1 cellular context compared by ENCODE assay signal in genomic region chr1:224945651-224946348, GRCh38.
TF ChIP-seq lines count a peak whose summit lies in the region.
"Not testable (repeated sequence)": the region's sequence is repeated elsewhere in the genome, so short reads cannot be mapped to it uniquely, and the experiment has no call there.

No MANE protein-coding gene starts in this region.

TF ChIP-seq in HepG2, 621 proteins besides CTCF, POLR2A, EP300 and RAD21 (continued from another document and continues in another):
- TF ChIP-seq ZNF142 (CRISPR knock-in tag; IDR thresholded peaks at IDR 0.05), result 0 out of 2 replicates have a peak, but pooled peaks have one; percentile 31
- TF ChIP-seq ZNF549 (CRISPR knock-in tag; IDR thresholded peaks at IDR 0.05), result peak; percentile 62; the same call in 1 of the 2 replicates
- 0 out of 2 replicates have a peak, but pooled peaks have one; percentile 57 for TF ChIP-seq ZNF230 (CRISPR knock-in tag; IDR thresholded peaks at IDR 0.05)
- peak; percentile 27; the same call in 1 of the 2 replicates for TF ChIP-seq POLR2AphosphoS5 (IDR thresholded peaks at IDR 0.05; ENCODE audit: low read depth, low read length)
- peak; percentile 82 for TF ChIP-seq ZNF580 (CRISPR knock-in tag; IDR thresholded peaks at IDR 0.05; ENCODE audit: borderline replicate concordance, low read depth)
- peak; percentile 69 for TF ChIP-seq ISL2 (CRISPR knock-in tag; IDR thresholded peaks at IDR 0.05)
- TF ChIP-seq HDAC2 (CRISPR knock-in tag; IDR thresholded peaks at IDR 0.05), result peak; percentile 78
- peak; percentile 61; the same call in 1 of the 2 replicates for TF ChIP-seq BORCS8-MEF2B (CRISPR knock-in tag; IDR thresholded peaks at IDR 0.05)
- peak; percentile 45; the same call in 1 of the 2 replicates for TF ChIP-seq THRA (CRISPR knock-in tag; IDR thresholded peaks at IDR 0.05; ENCODE audit: borderline replicate concordance)
- peak; percentile 65; the same call in 1 of the 2 replicates for TF ChIP-seq ZNF501 (CRISPR knock-in tag; IDR thresholded peaks at IDR 0.05)
- peak; percentile 93 for TF ChIP-seq HOMEZ (CRISPR knock-in tag; IDR thresholded peaks at IDR 0.05; ENCODE audit: low read depth)
- TF ChIP-seq SOX6 (IDR thresholded peaks at IDR 0.05); HNF1A (IDR thresholded peaks at IDR 0.05; ENCODE audit: low read depth): not testable (repeated sequence)
- peak; percentile 93 for TF ChIP-seq SOX6 (CRISPR knock-in tag; IDR thresholded peaks at IDR 0.05)
- peak; percentile 72; the same call in 1 of the 2 replicates for TF ChIP-seq SMYD3 (CRISPR knock-in tag; IDR thresholded peaks at IDR 0.05)
- TF ChIP-seq MED1 (CRISPR knock-in tag; IDR thresholded peaks at IDR 0.05), result peak; percentile 61
- TF ChIP-seq ZMYM4 (CRISPR knock-in tag; IDR thresholded peaks at IDR 0.05), result peak; percentile 99
- TF ChIP-seq ZFX (CRISPR knock-in tag; IDR thresholded peaks at IDR 0.05; ENCODE audit: low read depth), result peak; percentile 54; the same call in 1 of the 2 replicates
- TF ChIP-seq TOPORS (CRISPR knock-in tag; IDR thresholded peaks at IDR 0.05), result 0 out of 2 replicates have a peak, but pooled peaks have one; percentile 47
- peak; percentile 18; the same call in 1 of the 2 replicates for TF ChIP-seq GABPB1 (CRISPR knock-in tag; IDR thresholded peaks at IDR 0.05)
- peak; percentile 31; the same call in 1 of the 2 replicates for TF ChIP-seq ZSCAN9 (CRISPR knock-in tag; IDR thresholded peaks at IDR 0.05; ENCODE audit: borderline replicate concordance)
- TF ChIP-seq HNF1A (CRISPR knock-in tag; IDR thresholded peaks at IDR 0.05; ENCODE audit: borderline replicate concordance), result peak; percentile 64; the same call in 1 of the 2 replicates
- peak; percentile 52; the same call in 1 of the 2 replicates for TF ChIP-seq CEBPB (IDR thresholded peaks at IDR 0.05; ENCODE audit: borderline replicate concordance, low read depth, low read length)
- 0 out of 2 replicates have a peak, but pooled peaks have one; percentile 75 for TF ChIP-seq ZNF619 (CRISPR knock-in tag; IDR thresholded peaks at IDR 0.05)
- TF ChIP-seq TBX2 (CRISPR knock-in tag; IDR thresholded peaks at IDR 0.05; ENCODE audit: borderline replicate concordance), result peak; percentile 79
- TF ChIP-seq ZNF788 (CRISPR knock-in tag; IDR thresholded peaks at IDR 0.05; ENCODE audit: borderline replicate concordance), result peak; percentile 88; the same call in 1 of the 2 replicates
- TF ChIP-seq ZBTB34 (CRISPR knock-in tag; IDR thresholded peaks at IDR 0.05), result peak; percentile 82; the same call in 1 of the 2 replicates
- peak; percentile 88 for TF ChIP-seq TCF7 (IDR thresholded peaks at IDR 0.05; ENCODE audit: low read depth)
- TF ChIP-seq FOXJ3 (CRISPR knock-in tag; IDR thresholded peaks at IDR 0.05; ENCODE audit: borderline replicate concordance), result peak; percentile 51; the same call in 1 of the 2 replicates
- 0 out of 2 replicates have a peak, but pooled peaks have one; percentile 17 for TF ChIP-seq SNAPC4 (CRISPR knock-in tag; IDR thresholded peaks at IDR 0.05)
- TF ChIP-seq POGZ (CRISPR knock-in tag; IDR thresholded peaks at IDR 0.05), result peak; percentile 95
- peak; percentile 45; the same call in 1 of the 2 replicates for TF ChIP-seq NR0B2 (CRISPR knock-in tag; IDR thresholded peaks at IDR 0.05)
- peak; percentile 76; the same call in 1 of the 2 replicates for TF ChIP-seq ZNF747 (CRISPR knock-in tag; IDR thresholded peaks at IDR 0.05; ENCODE audit: borderline replicate concordance)
- peak; percentile 61; the same call in 1 of the 2 replicates for TF ChIP-seq ZMYM3 (CRISPR knock-in tag; IDR thresholded peaks at IDR 0.05)
- TF ChIP-seq FOSL2 (CRISPR knock-in tag; IDR thresholded peaks at IDR 0.05), result peak; percentile 61
- TF ChIP-seq ZNF350 (CRISPR knock-in tag; IDR thresholded peaks at IDR 0.05; ENCODE audit: borderline replicate concordance, low read depth), result peak; percentile 72; the same call in 1 of the 2 replicates
